Comparison of ENCODE assay signal across 17 cellular contexts in genomic region chr2:120791961-120792295, GRCh38. TPM values are rescaled to one million over a fixed set of nuclear protein-coding genes. Genes with fewer than 3 reads are reported as not detected.
DNase-seq lines count a peak whose midpoint lies in the region; ATAC-seq and TF ChIP-seq lines count a peak whose summit lies in the region.
"Had no signal": no experiment of that assay in that cellular context is flagged by ENCODE, and none has a peak within 500 bp of the region (broad histone marks: within the 10 kb centered on the region; RNA-seq: fewer than 3 reads in every experiment).

No MANE protein-coding gene starts in this region.

- no peak overlapping the region for H2AFZ ChIP-seq in GM23338

- H3K4me3 ChIP-seq in GM23338 (no peak overlapping the region), endodermal cell (ENCODE audit: low read length) (no peak overlapping the region), BE2C (ENCODE audit: low read depth, low read length) (no peak overlapping the region)

- H3K27ac ChIP-seq in GM23338 (ENCODE audit: low read depth) = peak overlapping the region; percentile 36; the same call in 1 of the 2 replicates
- no peak overlapping the region for H3K27ac ChIP-seq in endodermal cell (ENCODE audit: low read depth, low read length)

- no peak overlapping the region for H3K4me2 ChIP-seq in GM23338

- DNase-seq in GM23338 (ENCODE audit: low spot score) = no peak
- peak; percentile 38 for DNase-seq in NCI-H226
- DNase-seq in endodermal cell = peak; percentile 74
- DNase-seq in NCI-H2029 (lab: John Stamatoyannopoulos, UW) = no peak
- DNase-seq in BE2C = no peak
- no peak for DNase-seq in stimulated activated naive CD8-positive, alpha-beta T cell treated with anti-CD3 and anti-CD28 coated beads, Interleukin-15, amount 100 ng/mL, for 72 hours
- DNase-seq: activated CD4-positive, alpha-beta T cell treated with anti-CD3 and anti-CD28 coated beads for 4 hours; activated naive CD8-positive, alpha-beta T cell treated with anti-CD3 and anti-CD28 coated beads, Interleukin-2, amount 10 ng/mL, durations not matched to agents 7 days and 5 days; activated T-cell treated with anti-CD3 and anti-CD28 coated beads, Interleukin-2, amount 50 U/mL, for 1 hour; C1 segment of cervical spinal cord; cerebellar nuclear complex; left colon; NCI-H526 treated with DMSO at 0.1 percent for 48 hours; T-helper 2 cell had no signal

- H3F3A ChIP-seq in GM23338 (replicated peaks; ENCODE audit: low read depth) = peaks cover 10% of the 10 kb centered on the region

- H3K36me3 ChIP-seq in GM23338 (ENCODE audit: insufficient read depth) (no peaks in the 10 kb centered on the region), endodermal cell (ENCODE audit: control insufficient read depth, insufficient read depth, low read length) (no peaks in the 10 kb centered on the region), BE2C (no peaks in the 10 kb centered on the region)

- no peaks in the 10 kb centered on the region for H3K27me3 ChIP-seq in GM23338 (ENCODE audit: insufficient read depth)
- no peaks in the 10 kb centered on the region for H3K27me3 ChIP-seq in endodermal cell (ENCODE audit: control insufficient read depth, insufficient read depth, low read length, poor library complexity, severe bottlenecking)
- H3K27me3 ChIP-seq in BE2C = no peaks in the 10 kb centered on the region

- H3K4me1 ChIP-seq in GM23338 (ENCODE audit: insufficient read depth) (peaks cover 30% of the 10 kb centered on the region), endodermal cell (ENCODE audit: control insufficient read depth, insufficient read depth, low read length) (peaks cover 16% of the 10 kb centered on the region), BE2C (peaks cover 5% of the 10 kb centered on the region; the same call in 1 of the 2 replicates)

- peak overlapping the region; percentile 15; the same call in 1 of the 2 replicates for H3K27ac Mint-ChIP-seq in GM23338
- H3K27ac Mint-ChIP-seq in endodermal cell = peak overlapping the region; percentile 54
- peak overlapping the region in 2 of 3 experiments; percentile 3 to 21 for H3K27ac Mint-ChIP-seq in nephron
- H3K27ac Mint-ChIP-seq in stimulated activated naive CD8-positive, alpha-beta T cell treated with anti-CD3 and anti-CD28 coated beads, Interleukin-15, amount 100 ng/mL, for 72 hours = no peak overlapping the region
- H3K27ac Mint-ChIP-seq: activated naive CD8-positive, alpha-beta T cell treated with anti-CD3 and anti-CD28 coated beads, Interleukin-2, amount 10 ng/mL, durations not matched to agents 7 days and 5 days had no signal

- no peaks in the 10 kb centered on the region for H3K9me2 ChIP-seq in GM23338 (ENCODE audit: insufficient read depth)

- H3K79me2 ChIP-seq in GM23338 (replicated peaks; ENCODE audit: insufficient read depth) = peaks cover 98% of the 10 kb centered on the region

- peaks cover 44% of the 10 kb centered on the region for H4K20me1 ChIP-seq in GM23338 (replicated peaks; ENCODE audit: insufficient read depth)

- 71 to 82% methylated on average over 10 to 11 of the region's 11 CpGs for WGBS in endodermal cell (ENCODE audit: insufficient coverage in 1 of 2, insufficient read length in 1 of 2), 2 experiments

- no peaks in the 10 kb centered on the region; the same call in 2 of the 3 replicates for H3K9me3 Mint-ChIP-seq in GM23338
- no peaks in the 10 kb centered on the region for H3K9me3 Mint-ChIP-seq in endodermal cell
- H3K9me3 Mint-ChIP-seq in nephron = no peaks in the 10 kb centered on the region
- no peaks in the 10 kb centered on the region for H3K9me3 Mint-ChIP-seq in stimulated activated naive CD8-positive, alpha-beta T cell treated with anti-CD3 and anti-CD28 coated beads, Interleukin-15, amount 100 ng/mL, for 72 hours
- H3K9me3 Mint-ChIP-seq: activated naive CD8-positive, alpha-beta T cell treated with anti-CD3 and anti-CD28 coated beads, Interleukin-2, amount 10 ng/mL, durations not matched to agents 7 days and 5 days had no signal

- H3K4me1 Mint-ChIP-seq in GM23338 (peaks cover 77% of the 10 kb centered on the region), endodermal cell (peaks cover 45% of the 10 kb centered on the region), nephron (peaks cover 69% of the 10 kb centered on the region)
- no peaks in the 10 kb centered on the region for H3K4me1 Mint-ChIP-seq in stimulated activated naive CD8-positive, alpha-beta T cell treated with anti-CD3 and anti-CD28 coated beads, Interleukin-15, amount 100 ng/mL, for 72 hours
- H3K4me1 Mint-ChIP-seq: activated naive CD8-positive, alpha-beta T cell treated with anti-CD3 and anti-CD28 coated beads, Interleukin-2, amount 10 ng/mL, durations not matched to agents 7 days and 5 days had no signal

- H3K9me3 ChIP-seq in endodermal cell (ENCODE audit: control insufficient read depth, low read length) (no peaks in the 10 kb centered on the region), BE2C (no peaks in the 10 kb centered on the region)

- H3K36me3 Mint-ChIP-seq in GM23338 (ENCODE audit: low read depth) (peaks cover 7% of the 10 kb centered on the region; the same call in 1 of the 3 replicates), endodermal cell (ENCODE audit: low read depth) (peaks cover 1% of the 10 kb centered on the region), nephron (ENCODE audit: low read depth) (no peaks in the 10 kb centered on the region)
- H3K36me3 Mint-ChIP-seq: activated naive CD8-positive, alpha-beta T cell treated with anti-CD3 and anti-CD28 coated beads, Interleukin-2, amount 10 ng/mL, durations not matched to agents 7 days and 5 days had no signal

- ATAC-seq in GM23338 = no peak
- no peak for ATAC-seq in stimulated activated naive CD8-positive, alpha-beta T cell treated with anti-CD3 and anti-CD28 coated beads, Interleukin-15, amount 100 ng/mL, for 72 hours
- ATAC-seq in GM18858 (IDR thresholded peaks at IDR 0.05; ENCODE audit: unreplicated experiment) = no peak
- ATAC-seq: left colon had no signal

- H3K27me3 Mint-ChIP-seq in GM23338 (ENCODE audit: insufficient read depth, low read depth, poor library complexity) (peaks cover 23% of the 10 kb centered on the region), endodermal cell (ENCODE audit: insufficient read depth) (peaks cover 1% of the 10 kb centered on the region), nephron (ENCODE audit: low read depth) (peaks cover 12% of the 10 kb centered on the region)
- H3K27me3 Mint-ChIP-seq in stimulated activated naive CD8-positive, alpha-beta T cell treated with anti-CD3 and anti-CD28 coated beads, Interleukin-15, amount 100 ng/mL, for 72 hours = no peaks in the 10 kb centered on the region
- H3K27me3 Mint-ChIP-seq: activated naive CD8-positive, alpha-beta T cell treated with anti-CD3 and anti-CD28 coated beads, Interleukin-2, amount 10 ng/mL, durations not matched to agents 7 days and 5 days had no signal

- H3K9ac ChIP-seq in endodermal cell (ENCODE audit: extremely low read depth, low read length, poor library complexity, severe bottlenecking) = no peak overlapping the region

- H3K4me3 Mint-ChIP-seq in GM23338 (no peak overlapping the region), endodermal cell (no peak overlapping the region), nephron (no peak overlapping the region)
- no peak overlapping the region for H3K4me3 Mint-ChIP-seq in stimulated activated naive CD8-positive, alpha-beta T cell treated with anti-CD3 and anti-CD28 coated beads, Interleukin-15, amount 100 ng/mL, for 72 hours
- H3K4me3 Mint-ChIP-seq: activated naive CD8-positive, alpha-beta T cell treated with anti-CD3 and anti-CD28 coated beads, Interleukin-2, amount 10 ng/mL, durations not matched to agents 7 days and 5 days had no signal

- TF ChIP-seq CTCF in GM23338 (conservative IDR thresholded peaks at IDR 0.05; ENCODE audit: low read depth in 2 of 2) (no peak), endodermal cell (conservative IDR thresholded peaks at IDR 0.05) (no peak), nephron (IDR thresholded peaks at IDR 0.05; ENCODE audit: unreplicated experiment in 3 of 3) (no peak), BE2C (IDR thresholded peaks at IDR 0.05; ENCODE audit: low read depth, low read length) (no peak)

TF ChIP-seq in GM23338, 12 proteins besides CTCF, POLR2A, EP300 and RAD21:
- TF ChIP-seq CREB1 (CRISPR knock-in tag; IDR thresholded peaks at IDR 0.05; ENCODE audit: low read depth) (no peak), EZH2 (IDR thresholded peaks at IDR 0.05; ENCODE audit: low read depth, unreplicated experiment) (no peak)

RNA-seq across cellular contexts. Expression of gene GLI2, which starts 56.3 kb away (rescaled TPM):
- 41.7 and 53.6 TPM in 2 replicates for total RNA-seq in GM23338 (2014; rRNA removed; shearing (Covaris generic))
- 57.0 and 67.1 TPM in 2 replicates for polyA plus RNA-seq in GM23338 (2016; fragmentation: Nextera tagmentation; extraction: Ambion mirVana)
- total RNA-seq in endodermal cell = 10 to 100 TPM; 17.0 to 24.2 TPM
- polyA plus RNA-seq in endodermal cell (2013, experiment 1 of 2) = 29.8 TPM
- polyA plus RNA-seq in endodermal cell (2013, experiment 2 of 2) = 28.3 TPM
- 10.3 TPM for polyA plus RNA-seq in BE2C (2012; ENCODE audit: insufficient read depth, insufficient read length, low read depth)
- total RNA-seq: pulmonary artery endothelial cell had no signal

Comparison
In these comparisons a context has a peak if more than half of its experiments do, and no peak if none do; other contexts are left out.
1. DNase-seq: peak in NCI-H226 (single experiment) and endodermal cell (single experiment); none in GM23338 (single experiment), NCI-H2029 (single experiment), BE2C (single experiment) and stimulated activated naive CD8-positive, alpha-beta T cell treated with anti-CD3 and anti-CD28 coated beads, Interleukin-15, amount 100 ng/mL, for 72 hours (0 of 2).
2. H3K27ac Mint-ChIP-seq: peak in GM23338 (single experiment), endodermal cell (single experiment) and nephron (2 of 3); none in stimulated activated naive CD8-positive, alpha-beta T cell treated with anti-CD3 and anti-CD28 coated beads, Interleukin-15, amount 100 ng/mL, for 72 hours (0 of 2).